Comparison of ENCODE assay signal across 11 cellular contexts in the genomic region with DNA sequence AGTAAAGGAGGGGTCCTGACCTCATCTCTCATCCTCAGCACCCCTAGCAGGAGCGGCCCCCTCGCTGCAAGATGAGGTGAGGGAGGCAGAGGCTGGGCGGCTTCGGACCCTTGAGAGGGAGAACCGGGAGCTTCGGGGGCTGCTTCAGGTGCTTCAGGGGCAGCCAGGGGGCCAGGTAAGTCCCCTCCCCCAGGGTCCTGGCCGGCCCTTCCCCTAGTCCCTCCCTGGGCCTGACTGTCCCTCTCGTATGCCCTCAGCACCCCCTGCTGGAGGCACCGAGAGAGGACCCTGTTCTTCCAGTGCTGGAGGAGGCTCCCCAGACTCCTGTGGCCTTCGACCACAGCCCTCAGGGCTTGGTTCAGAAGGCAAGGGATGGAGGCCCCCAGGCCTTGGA. TPM values are rescaled to one million over a fixed set of nuclear protein-coding genes. Genes with fewer than 3 reads are reported as not detected.
A peak's percentile ranks its signal among the peaks of the same experiment; 100 is the strongest.
DNase-seq lines count a peak whose midpoint lies in the region; ATAC-seq and TF ChIP-seq lines count a peak whose summit lies in the region.
"Had no signal": no experiment of that assay in that cellular context is flagged by ENCODE, and none has a peak within 500 bp of the region (broad histone marks: within the 10 kb centered on the region; RNA-seq: fewer than 3 reads in every experiment).

No MANE protein-coding gene starts in this region.

- no peak for ATAC-seq in left colon

- no peaks in the 10 kb centered on the region for H3K27me3 ChIP-seq in ascending aorta
- no peaks in the 10 kb centered on the region for H3K27me3 ChIP-seq in testis

- no peak overlapping the region for H3K4me3 Mint-ChIP-seq in osteocyte (ENCODE audit: unreplicated experiment)
- H3K4me3 Mint-ChIP-seq: central memory CD8-positive, alpha-beta T cell; immature natural killer cell had no signal

- H3K9me3 Mint-ChIP-seq in osteocyte (ENCODE audit: unreplicated experiment) = no peaks in the 10 kb centered on the region
- H3K9me3 Mint-ChIP-seq: central memory CD8-positive, alpha-beta T cell; immature natural killer cell had no signal

- H3K4me1 Mint-ChIP-seq in osteocyte (ENCODE audit: unreplicated experiment) = no peaks in the 10 kb centered on the region

- H3K36me3 Mint-ChIP-seq in osteocyte (ENCODE audit: unreplicated experiment) = no peaks in the 10 kb centered on the region

- peak; percentile 20 to 72 for DNase-seq in NCI-H526 (lab: John Stamatoyannopoulos, UW)
- DNase-seq in NCI-H526 treated with DMSO at 0.1 percent for 48 hours (lab: John Stamatoyannopoulos, UW) = no peak
- DNase-seq in LNCaP clone FGC (ENCODE audit: low read depth) = no peak
- no peak for DNase-seq in choroid plexus epithelial cell (ENCODE audit: low read depth)
- no peak for DNase-seq in osteocyte (ENCODE audit: extremely low spot score, unreplicated experiment)
- DNase-seq in ascending aorta (ENCODE audit: low spot score in 2 of 2) = no peak
- DNase-seq in left colon = no peak
- no peak for DNase-seq in testis
- DNase-seq: immature natural killer cell, NCI-H1930 had no signal

- intact Hi-C loops in ascending aorta (cut with DNase I) = no loop called here
- intact Hi-C loops in left colon (cut with DNase I, micrococcal nuclease) = no loop called here
- intact Hi-C loops in testis (cut with DNase I; ENCODE audit: low total_unique reads) = no loop called here

- H3K27ac Mint-ChIP-seq in osteocyte (ENCODE audit: unreplicated experiment) = no peak overlapping the region

- H3K4me3 ChIP-seq in LNCaP clone FGC (ENCODE audit: low read depth, low read length) = no peak overlapping the region
- no peak overlapping the region for H3K4me3 ChIP-seq in choroid plexus epithelial cell (ENCODE audit: low read depth, low read length)
- no peak overlapping the region for H3K4me3 ChIP-seq in ascending aorta
- no peak overlapping the region for H3K4me3 ChIP-seq in testis

- TF ChIP-seq CTCF in LNCaP clone FGC (IDR thresholded peaks at IDR 0.05; ENCODE audit: control insufficient read depth, extremely low read depth, insufficient read depth) (peak; percentile 36), choroid plexus epithelial cell (conservative IDR thresholded peaks at IDR 0.05; ENCODE audit: low read depth, low read length) (peak; percentile 39), osteocyte (IDR thresholded peaks at IDR 0.05) (peak; percentile 24), ascending aorta (IDR thresholded peaks at IDR 0.05) (no peak), testis (IDR thresholded peaks at IDR 0.05) (peak in 1 of 3 experiments; percentile 8)

- H3K36me3 ChIP-seq in ascending aorta (no peaks in the 10 kb centered on the region), testis (ENCODE audit: low read depth, missing control alignments) (no peaks in the 10 kb centered on the region)

- WGBS in testis, 2 donors = 73 to 100% methylated on average over 2 to 10 of the region's 10 CpGs

- no peaks in the 10 kb centered on the region for H3K27me3 Mint-ChIP-seq in osteocyte (ENCODE audit: unreplicated experiment)
- H3K27me3 Mint-ChIP-seq: central memory CD8-positive, alpha-beta T cell had no signal

- H3K27ac ChIP-seq in ascending aorta (no peak overlapping the region), testis (no peak overlapping the region)

- H3K4me1 ChIP-seq in ascending aorta (peaks cover 3 to 6% of the 10 kb centered on the region in 2 donors), testis (peaks cover 12% of the 10 kb centered on the region)

- H3K9me3 ChIP-seq in ascending aorta (no peaks in the 10 kb centered on the region), testis (no peaks in the 10 kb centered on the region)

- no peak for TF ChIP-seq POLR2A in testis (IDR thresholded peaks at IDR 0.05)

RNA-seq across cellular contexts. Expression of a gene that starts 3.7 kb away (rescaled TPM):
- total RNA-seq in osteocyte = 0.30 TPM in 1 of 2 replicates, not detected in the other
- total RNA-seq in ascending aorta = 5.1 TPM
- 10 to 100 TPM; 21.6 to 28.8 TPM for total RNA-seq in left colon
- 10 to 100 TPM; 16.6 to 23.5 TPM for total RNA-seq in testis
- polyA plus RNA-seq in testis (ENCODE audit: insufficient read depth, low read depth, low replicate concordance) = 28.5 TPM

RNA-seq across cellular contexts. Expression of a gene that starts 15.2 kb away (rescaled TPM):
- total RNA-seq in osteocyte (33.7 and 35.9 TPM in 2 replicates), ascending aorta (81.5 TPM), left colon (10 to 100 TPM; 30.4 to 42.6 TPM), testis (10 to 100 TPM; 15.6 TPM)
- 9.2 TPM for polyA plus RNA-seq in testis (ENCODE audit: insufficient read depth, low read depth, low replicate concordance)

RNA-seq across cellular contexts. Expression of a gene that starts 25.8 kb away (rescaled TPM):
- total RNA-seq in osteocyte (215 and 217 TPM in 2 replicates), ascending aorta (153 TPM), left colon (100 to 1,000 TPM; 272 to 327 TPM), testis (100 to 1,000 TPM; 189 to 271 TPM)
- polyA plus RNA-seq in testis (ENCODE audit: insufficient read depth, low read depth, low replicate concordance) = 287 TPM

RNA-seq across cellular contexts. Expression of a gene that starts 26.4 kb away (rescaled TPM):
- total RNA-seq in osteocyte (159 and 174 TPM in 2 replicates), ascending aorta (384 TPM), left colon (10 to 100 TPM; 60.6 to 67.5 TPM), testis (100 to 1,000 TPM; 303 to 340 TPM)
- 275 TPM for polyA plus RNA-seq in testis (ENCODE audit: insufficient read depth, low read depth, low replicate concordance)

RNA-seq across cellular contexts. Expression of a gene that starts 38.4 kb away (rescaled TPM):
- 32.7 and 37.4 TPM in 2 replicates for total RNA-seq in osteocyte
- 53.4 TPM for total RNA-seq in ascending aorta
- total RNA-seq in left colon = 100 to 1,000 TPM; 185 to 212 TPM
- total RNA-seq in testis = 10 to 100 TPM; 19.3 to 22.0 TPM
- polyA plus RNA-seq in testis (ENCODE audit: insufficient read depth, low read depth, low replicate concordance) = 13.7 TPM

Comparison
In these comparisons a context has a peak if more than half of its experiments do, and no peak if none do; other contexts are left out.
1. DNase-seq: peak in NCI-H526 (2 of 2); none in NCI-H526 treated with DMSO at 0.1 percent for 48 hours (single experiment), LNCaP clone FGC (single experiment), choroid plexus epithelial cell (single experiment), osteocyte (single experiment), ascending aorta (0 of 2), left colon (0 of 2) and testis (single experiment).
2. CTCF ChIP-seq: peak in LNCaP clone FGC (single experiment), choroid plexus epithelial cell (single experiment) and osteocyte (single experiment); none in ascending aorta (0 of 3).